1 cellular context compared by ENCODE assay signal in genomic region chr17:19369846-19370492, GRCh38.
TF ChIP-seq lines count a peak whose summit lies in the region.

No MANE protein-coding gene starts in this region.

TF ChIP-seq in H1, 55 proteins besides CTCF, POLR2A, EP300 and RAD21 (continued from another document):
- TF ChIP-seq EZH2 (IDR thresholded peaks at IDR 0.05; ENCODE audit: low read depth, low read length, severe bottlenecking) (no peak), TBP (IDR thresholded peaks at IDR 0.05; ENCODE audit: low read depth, low read length) (no peak), SIX5 (IDR thresholded peaks at IDR 0.05; ENCODE audit: low read depth, low read length) (no peak), SRF (IDR thresholded peaks at IDR 0.05; ENCODE audit: low read depth, low read length) (no peak), JUND (IDR thresholded peaks at IDR 0.05; ENCODE audit: low read length) (no peak), KDM1A (IDR thresholded peaks at IDR 0.05; ENCODE audit: borderline replicate concordance, low read length) (no peak), GABPA (IDR thresholded peaks at IDR 0.05; ENCODE audit: borderline replicate concordance, insufficient read depth, low read length) (no peak), CEBPB (IDR thresholded peaks at IDR 0.05; ENCODE audit: low read depth, low read length) (no peak), BACH1 (IDR thresholded peaks at IDR 0.05; ENCODE audit: low read length) (no peak), JUN (IDR thresholded peaks at IDR 0.05; ENCODE audit: low read depth, low read length) (no peak), USF2 (IDR thresholded peaks at IDR 0.05; ENCODE audit: low read length) (no peak)
